ENCODE assay signal across 10 cellular contexts in genomic region chr13:28819748-28820098, GRCh38. TPM values are rescaled to one million over a fixed set of nuclear protein-coding genes. Genes with fewer than 3 reads are reported as not detected.
DNase-seq lines count a peak whose midpoint lies in the region; ATAC-seq and TF ChIP-seq lines count a peak whose summit lies in the region.
"Had no signal": no experiment of that assay in that cellular context is flagged by ENCODE, and none has a peak within 500 bp of the region (broad histone marks: within the 10 kb centered on the region; RNA-seq: fewer than 3 reads in every experiment).

No MANE protein-coding gene starts in this region.

- peak; percentile 27; the same call in 1 of the 2 replicates for TF ChIP-seq RAD21 in Ishikawa (IDR thresholded peaks at IDR 0.05; ENCODE audit: low read depth)
- no peak for TF ChIP-seq RAD21 in liver (IDR thresholded peaks at IDR 0.05)

- H3K36me3 ChIP-seq in liver (ENCODE audit: control insufficient read depth in 4 of 4, insufficient read depth in 3 of 4, low read depth in 1 of 4, low read length in 3 of 4) = no peaks in the 10 kb centered on the region

- H3K4me3 ChIP-seq in liver (ENCODE audit: low read depth in 1 of 3, low read length in 3 of 3) = peak overlapping the region in 2 of 3 donors; percentile 73 to 78

- H3K4me1 ChIP-seq in liver (ENCODE audit: control insufficient read depth in 4 of 4, insufficient read depth in 4 of 4, low read length in 3 of 4) = peaks cover 0 to 19% (median 12%) of the 10 kb centered on the region in 4 donors

- H3K27ac ChIP-seq in VCaP (peak overlapping the region; percentile 74), liver (ENCODE audit: low read depth in 1 of 2, low read length in 2 of 2) (no peak overlapping the region)

- H3K9me3 Mint-ChIP-seq in chondrocyte (ENCODE audit: low read depth) = no peaks in the 10 kb centered on the region
- H3K9me3 Mint-ChIP-seq in stimulated activated naive B cell treated with anti-CD40 and anti-IgM and Interleukin-4, amounts not matched to agents 10 μg/mL and 1 μg/mL and 100 μg/mL, for 72 hours = peaks cover 16 to 18% of the 10 kb centered on the region in 2 donors
- H3K9me3 Mint-ChIP-seq: activated naive CD4-positive, alpha-beta T cell treated with anti-CD3 and anti-CD28 coated beads, Interleukin-2, amount 50 U/mL, for 24 hours had no signal

- no peak for DNase-seq in activated CD4-positive, CD25-positive, alpha-beta regulatory T cell (lab: John Stamatoyannopoulos, UW)
- DNase-seq in chondrocyte (ENCODE audit: low spot score) (no peak), SHP77 treated with DMSO at 0.1 percent for 48 hours (lab: John Stamatoyannopoulos, UW) (no peak)
- peak; percentile 27 for DNase-seq in stimulated activated naive B cell treated with anti-CD40 and anti-IgM and Interleukin-4, amounts not matched to agents 10 μg/mL and 1 μg/mL and 100 μg/mL, for 72 hours
- DNase-seq: DND-41 had no signal

- no peak for TF ChIP-seq EP300 in Ishikawa (IDR thresholded peaks at IDR 0.05; ENCODE audit: borderline replicate concordance)

- H3K36me3 Mint-ChIP-seq in chondrocyte (ENCODE audit: low read depth) = peaks cover 5% of the 10 kb centered on the region
- peaks cover 6 to 10% of the 10 kb centered on the region in 2 donors for H3K36me3 Mint-ChIP-seq in stimulated activated naive B cell treated with anti-CD40 and anti-IgM and Interleukin-4, amounts not matched to agents 10 μg/mL and 1 μg/mL and 100 μg/mL, for 72 hours
- H3K36me3 Mint-ChIP-seq: activated naive CD4-positive, alpha-beta T cell treated with anti-CD3 and anti-CD28 coated beads, Interleukin-2, amount 50 U/mL, for 24 hours had no signal

- H3K27ac Mint-ChIP-seq in chondrocyte (ENCODE audit: unreplicated experiment) = no peak overlapping the region
- no peak overlapping the region for H3K27ac Mint-ChIP-seq in stimulated activated naive B cell treated with anti-CD40 and anti-IgM and Interleukin-4, amounts not matched to agents 10 μg/mL and 1 μg/mL and 100 μg/mL, for 72 hours
- H3K27ac Mint-ChIP-seq: activated naive CD4-positive, alpha-beta T cell treated with anti-CD3 and anti-CD28 coated beads, Interleukin-2, amount 50 U/mL, for 24 hours had no signal

- TF ChIP-seq CTCF in VCaP (conservative IDR thresholded peaks at IDR 0.05) (peak; percentile 78), chondrocyte (IDR thresholded peaks at IDR 0.05) (peak; percentile 57), liver (IDR thresholded peaks at IDR 0.05; ENCODE audit: low read depth, low read length, missing input control) (peak; percentile 63)

- peak overlapping the region; percentile 64 for H3K4me3 Mint-ChIP-seq in chondrocyte (ENCODE audit: unreplicated experiment)
- H3K4me3 Mint-ChIP-seq in stimulated activated naive B cell treated with anti-CD40 and anti-IgM and Interleukin-4, amounts not matched to agents 10 μg/mL and 1 μg/mL and 100 μg/mL, for 72 hours = peak overlapping the region in 1 of 2 donors; percentile 71

- peak; percentile 36 to 58 for ATAC-seq in activated CD4-positive, CD25-positive, alpha-beta regulatory T cell treated with anti-CD3 and anti-CD28 coated beads, Interleukin-2, amount 50 U/mL, for 24 hours
- ATAC-seq in stimulated activated naive B cell treated with anti-CD40 and anti-IgM and Interleukin-4, amounts not matched to agents 10 μg/mL and 1 μg/mL and 100 μg/mL, for 72 hours (replicated peaks) = peak; percentile 79 to 81

- H3K9ac ChIP-seq in liver (ENCODE audit: low read depth in 1 of 2, low read length in 2 of 2) = no peak overlapping the region

- WGBS in liver = under 1% methylated on average over 55 of the region's 55 CpGs

- H3K27me3 Mint-ChIP-seq in chondrocyte (ENCODE audit: low read depth) = peaks cover 51% of the 10 kb centered on the region
- H3K27me3 Mint-ChIP-seq in stimulated activated naive B cell treated with anti-CD40 and anti-IgM and Interleukin-4, amounts not matched to agents 10 μg/mL and 1 μg/mL and 100 μg/mL, for 72 hours = peaks cover 64 to 82% of the 10 kb centered on the region in 2 donors

- H3K4me1 Mint-ChIP-seq in chondrocyte (ENCODE audit: low read depth) = peaks cover 10% of the 10 kb centered on the region
- peaks cover 3 to 12% of the 10 kb centered on the region in 2 donors for H3K4me1 Mint-ChIP-seq in stimulated activated naive B cell treated with anti-CD40 and anti-IgM and Interleukin-4, amounts not matched to agents 10 μg/mL and 1 μg/mL and 100 μg/mL, for 72 hours

- no peaks in the 10 kb centered on the region for H3K27me3 ChIP-seq in liver (ENCODE audit: control insufficient read depth in 4 of 4, insufficient read depth in 4 of 4, low read length in 3 of 4)

- H3K9me3 ChIP-seq in liver (ENCODE audit: control insufficient read depth in 4 of 4, low read length in 3 of 4) = no peaks in the 10 kb centered on the region

TF ChIP-seq in Ishikawa, 13 proteins besides CTCF, POLR2A, EP300 and RAD21:
- TF ChIP-seq TCF12 (IDR thresholded peaks at IDR 0.05; ENCODE audit: low read depth) = no peak
- 0 out of 2 replicates have a peak, but pooled peaks have one; percentile 18 for TF ChIP-seq MAX (IDR thresholded peaks at IDR 0.05)

TF ChIP-seq in liver, 16 proteins besides CTCF, POLR2A, EP300 and RAD21:
- no peak for TF ChIP-seq HNF4A (conservative IDR thresholded peaks at IDR 0.05)
- TF ChIP-seq MAX (IDR thresholded peaks at IDR 0.05) = no peak
- TF ChIP-seq ATF3 (IDR thresholded peaks at IDR 0.05) = no peak
- no peak for TF ChIP-seq NR2F2 (IDR thresholded peaks at IDR 0.05)
- TF ChIP-seq YY1 (IDR thresholded peaks at IDR 0.05) = no peak
- no peak for TF ChIP-seq FOXA2 (IDR thresholded peaks at IDR 0.05)
- no peak for TF ChIP-seq REST (IDR thresholded peaks at IDR 0.05)

RNA-seq across cellular contexts. Expression of gene MTUS2, which starts 0.4 kb away (rescaled TPM):
- 0.82 to 1.2 TPM (median 0.87 TPM) in 3 replicates for total RNA-seq in chondrocyte
- total RNA-seq in liver = under 1 TPM; under 0.01 to 0.25 TPM
- polyA plus RNA-seq in liver = under 1 TPM; 0.04 to 0.70 TPM
